In the genomic region with DNA sequence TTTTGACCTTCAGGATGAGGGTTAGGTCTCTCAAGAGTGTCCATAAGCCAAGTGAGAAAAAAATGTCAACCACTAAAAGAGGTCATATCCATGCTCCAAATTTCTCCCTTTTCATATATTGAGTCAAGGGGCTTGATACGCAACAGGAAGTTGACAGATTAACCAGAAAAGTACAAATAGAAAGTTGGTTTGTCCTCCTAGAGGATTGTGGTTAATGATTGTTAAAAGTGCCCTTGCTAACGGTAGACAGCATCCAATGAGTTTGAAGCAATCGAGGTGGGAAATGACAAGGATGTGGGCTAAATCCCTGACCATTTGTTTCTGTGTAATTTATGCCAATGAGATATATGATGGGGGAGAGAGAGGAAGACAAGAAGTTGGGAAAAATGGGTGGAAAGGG, we compare ENCODE assay signal across 18 cellular contexts.
"Had no signal": no experiment of that assay in that cellular context is flagged by ENCODE, and none has a peak within 500 bp of the region (broad histone marks: within the 10 kb centered on the region; RNA-seq: fewer than 3 reads in every experiment).

No MANE protein-coding gene starts in this region.

- H3K9me3 Mint-ChIP-seq: activated CD4-positive, alpha-beta memory T cell treated with anti-CD3 and anti-CD28 coated beads, Interleukin-2, amount 10 ng/mL, durations not matched to agents 7 days and 5 days; activated naive CD4-positive, alpha-beta T cell treated with anti-CD3 and anti-CD28 coated beads for 36 hours; naive thymus-derived CD4-positive, alpha-beta T cell; stimulated activated naive CD8-positive, alpha-beta T cell treated with anti-CD3 and anti-CD28 coated beads, Interleukin-15, Interleukin-2, amounts not matched to agents 100 ng/mL and 50 ng/mL, for 24 hours; T-helper 2 cell treated with Interferon-gamma antibody and Interleukin-4, amounts not matched to agents 5 μg/mL and 100 μg/mL, for 36 hours had no signal

- H3K4me3 Mint-ChIP-seq: activated CD4-positive, alpha-beta memory T cell treated with anti-CD3 and anti-CD28 coated beads, Interleukin-2, amount 10 ng/mL, durations not matched to agents 7 days and 5 days; activated CD4-positive, alpha-beta T cell treated with anti-CD3 and anti-CD28 coated beads, Interleukin-2, amount 10 ng/mL, durations not matched to agents 24 days and 14 days; activated naive CD4-positive, alpha-beta T cell treated with anti-CD3 and anti-CD28 coated beads for 36 hours; activated T-cell treated with anti-CD3 and anti-CD28 coated beads, Interleukin-2, amount 50 U/mL, for 72 hours; naive thymus-derived CD4-positive, alpha-beta T cell; stimulated activated naive CD8-positive, alpha-beta T cell treated with anti-CD3 and anti-CD28 coated beads, Interleukin-15, Interleukin-2, amounts not matched to agents 100 ng/mL and 50 ng/mL, for 24 hours; T-helper 2 cell treated with Interferon-gamma antibody and Interleukin-4, amounts not matched to agents 5 μg/mL and 100 μg/mL, for 36 hours had no signal

- H3K9me3 ChIP-seq: heart right ventricle, psoas muscle, thyroid gland, upper lobe of right lung had no signal

- H3K27ac Mint-ChIP-seq: activated CD4-positive, alpha-beta memory T cell treated with anti-CD3 and anti-CD28 coated beads, Interleukin-2, amount 10 ng/mL, durations not matched to agents 7 days and 5 days; activated CD4-positive, alpha-beta T cell treated with anti-CD3 and anti-CD28 coated beads, Interleukin-2, amount 10 ng/mL, durations not matched to agents 24 days and 14 days; activated naive CD4-positive, alpha-beta T cell treated with anti-CD3 and anti-CD28 coated beads for 36 hours; activated T-cell treated with anti-CD3 and anti-CD28 coated beads, Interleukin-2, amount 50 U/mL, for 72 hours; stimulated activated naive CD8-positive, alpha-beta T cell treated with anti-CD3 and anti-CD28 coated beads, Interleukin-15, Interleukin-2, amounts not matched to agents 100 ng/mL and 50 ng/mL, for 24 hours; T-helper 2 cell treated with Interferon-gamma antibody and Interleukin-4, amounts not matched to agents 5 μg/mL and 100 μg/mL, for 36 hours had no signal

- H3K36me3 ChIP-seq: heart right ventricle, thyroid gland, upper lobe of right lung had no signal

- DNase-seq: activated CD4-positive, alpha-beta memory T cell treated with anti-CD3 and anti-CD28 coated beads, Interleukin-2, amount 10 ng/mL, durations not matched to agents 7 days and 5 days; activated CD4-positive, alpha-beta T cell treated with anti-CD3 and anti-CD28 coated beads, Interleukin-2, amount 10 ng/mL, durations not matched to agents 24 days and 14 days; activated effector memory CD4-positive, alpha-beta T cell treated with Interleukin-2 at 50 U/mL for 16 hours; activated naive CD4-positive, alpha-beta T cell treated with anti-CD3 and anti-CD28 coated beads for 36 hours; activated T-cell treated with anti-CD3 and anti-CD28 coated beads, Interleukin-2, amount 50 U/mL, for 72 hours; heart right ventricle; naive thymus-derived CD4-positive, alpha-beta T cell; psoas muscle; right cardiac atrium; stimulated activated CD4-positive, alpha-beta T cell treated with anti-CD3 and anti-CD28 coated beads, Interleukin-12 subunit alpha, Interleukin-12 subunit beta, amount 100 ng/mL, for 4 hours; stimulated activated CD4-positive, alpha-beta T cell treated with anti-CD3 and anti-CD28 coated beads, Interleukin-4, amount 100 ng/mL, for 4 hours; substantia nigra; thyroid gland; upper lobe of right lung had no signal

- ATAC-seq: activated CD4-positive, CD25-positive, alpha-beta regulatory T cell treated with anti-CD3 and anti-CD28 coated beads, Interleukin-2, amount 50 U/mL, for 24 hours; activated T-cell treated with anti-CD3 and anti-CD28 coated beads, Interleukin-2, amount 50 U/mL, for 72 hours; heart right ventricle; naive thymus-derived CD4-positive, alpha-beta T cell; psoas muscle; right cardiac atrium; upper lobe of right lung had no signal

- H3K27me3 Mint-ChIP-seq: activated CD4-positive, alpha-beta T cell treated with anti-CD3 and anti-CD28 coated beads, Interleukin-2, amount 10 ng/mL, durations not matched to agents 24 days and 14 days; naive thymus-derived CD4-positive, alpha-beta T cell; stimulated activated naive CD8-positive, alpha-beta T cell treated with anti-CD3 and anti-CD28 coated beads, Interleukin-15, Interleukin-2, amounts not matched to agents 100 ng/mL and 50 ng/mL, for 24 hours had no signal

- H3K27ac ChIP-seq: heart right ventricle, psoas muscle, thyroid gland, upper lobe of right lung, VCaP had no signal
